In genomic region chr5:78359831-78360673, GRCh38 we compare ENCODE assay signal across 8 cellular contexts.
DNase-seq lines count a peak whose midpoint lies in the region; ATAC-seq lines count a peak whose summit lies in the region.

A gene with protein sequence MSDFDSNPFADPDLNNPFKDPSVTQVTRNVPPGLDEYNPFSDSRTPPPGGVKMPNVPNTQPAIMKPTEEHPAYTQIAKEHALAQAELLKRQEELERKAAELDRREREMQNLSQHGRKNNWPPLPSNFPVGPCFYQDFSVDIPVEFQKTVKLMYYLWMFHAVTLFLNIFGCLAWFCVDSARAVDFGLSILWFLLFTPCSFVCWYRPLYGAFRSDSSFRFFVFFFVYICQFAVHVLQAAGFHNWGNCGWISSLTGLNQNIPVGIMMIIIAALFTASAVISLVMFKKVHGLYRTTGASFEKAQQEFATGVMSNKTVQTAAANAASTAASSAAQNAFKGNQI (plus strand): TSS chr5:78360617. CDS start chr5:78360672, 55 bp downstream.

- peak within 1 kb of the TSS; percentile 95 for H3K27ac Mint-ChIP-seq in memory B cell

- ATAC-seq in GM19463 (IDR thresholded peaks at IDR 0.05; ENCODE audit: unreplicated experiment) = peak; percentile 76
- peak; percentile 80 for ATAC-seq in memory B cell (ENCODE audit: low read depth)

- peaks cover 20% of the 10 kb centered on the region for H3K4me1 ChIP-seq in effector memory CD4-positive, alpha-beta T cell (ENCODE audit: control insufficient read depth, insufficient read depth, low read length, poor library complexity, severe bottlenecking)

- no peaks in the 10 kb centered on the region for H3K27me3 Mint-ChIP-seq in memory B cell

- peak within 1 kb of the TSS; percentile 83 for H3K27ac ChIP-seq in effector memory CD4-positive, alpha-beta T cell (ENCODE audit: insufficient read depth, low read length, poor library complexity, severe bottlenecking)

- H3K4me1 Mint-ChIP-seq in memory B cell = peaks cover 28% of the 10 kb centered on the region

- H3K27me3 ChIP-seq in effector memory CD4-positive, alpha-beta T cell (replicated peaks; ENCODE audit: control insufficient read depth, insufficient read depth, low read length, poor library complexity, severe bottlenecking) = no peaks in the 10 kb centered on the region

- no peaks in the 10 kb centered on the region for H3K36me3 ChIP-seq in effector memory CD4-positive, alpha-beta T cell (ENCODE audit: control insufficient read depth, insufficient read depth, low read length)

- no peaks in the 10 kb centered on the region for H3K9me3 ChIP-seq in effector memory CD4-positive, alpha-beta T cell (ENCODE audit: control insufficient read depth, low read length)

- H3K4me3 Mint-ChIP-seq in memory B cell = peak within 1 kb of the TSS; percentile 93

- no peaks in the 10 kb centered on the region for H3K36me3 Mint-ChIP-seq in memory B cell

- peak within 1 kb of the TSS; percentile 100 for H3K4me3 ChIP-seq in effector memory CD4-positive, alpha-beta T cell (ENCODE audit: insufficient read depth, low read depth, low read length, poor library complexity, severe bottlenecking)

- DNase-seq in COLO668 (lab: John Stamatoyannopoulos, UW; ENCODE audit: unreplicated experiment) = peak; percentile 92
- DNase-seq in HPDE6-E6E7 (ENCODE audit: extremely low spot score) = peak; percentile 92
- DNase-seq in NK-92 (lab: John Stamatoyannopoulos, UW; ENCODE audit: unreplicated experiment) = peak; percentile 11
- peak; percentile 99 for DNase-seq in activated CD8-positive, alpha-beta memory T cell treated with anti-CD3 and anti-CD28 coated beads for 24 hours
- peak; percentile 81 to 88 (median 86) for DNase-seq in effector memory CD4-positive, alpha-beta T cell
- peak; percentile 95 to 98 for DNase-seq in memory B cell (ENCODE audit: low spot score in 2 of 2)
- peak; percentile 80 for DNase-seq in stimulated activated CD8-positive, alpha-beta memory T cell treated with anti-CD3 and anti-CD28 coated beads, Interleukin-12 subunit alpha, Interleukin-12 subunit beta, amount 100 ng/mL, for 24 hours (ENCODE audit: extremely low read depth)

- H3K9me3 Mint-ChIP-seq in memory B cell = no peaks in the 10 kb centered on the region

Comparison
In these comparisons a context has a peak if more than half of its experiments do, and no peak if none do; other contexts are left out.
1. Peak in every context shown above with its lines: DNase-seq, ATAC-seq, H3K4me3 ChIP-seq and H3K27ac ChIP-seq.
2. DNase-seq: peak in every context shown above with its lines; median percentile 99 in activated CD8-positive, alpha-beta memory T cell treated with anti-CD3 and anti-CD28 coated beads for 24 hours; 96 in memory B cell; 92 in COLO668; 92 in HPDE6-E6E7; 86 in effector memory CD4-positive, alpha-beta T cell; 80 in stimulated activated CD8-positive, alpha-beta memory T cell treated with anti-CD3 and anti-CD28 coated beads, Interleukin-12 subunit alpha, Interleukin-12 subunit beta, amount 100 ng/mL, for 24 hours; 11 in NK-92.